In genomic region chr19:3500429-3501101, GRCh38 we compare ENCODE assay signal across 1 cellular context.
TF ChIP-seq lines count a peak whose summit lies in the region.

DOHH (minus strand) TSS chr19:3500674; CDS start chr19:3496814, 3,860 bp downstream.

TF ChIP-seq in HepG2, 621 proteins besides CTCF, POLR2A, EP300 and RAD21 (continued from another document and continues in another):
- TF ChIP-seq SNAPC4 (CRISPR knock-in tag; IDR thresholded peaks at IDR 0.05) = peak; percentile 73; the same call in 1 of the 2 replicates
- TF ChIP-seq EZH2 (conservative IDR thresholded peaks at IDR 0.05; ENCODE audit: low read depth, low read length) = no peak
- no peak for TF ChIP-seq HNRNPH1 (optimal IDR thresholded peaks at IDR 0.05; ENCODE audit: low read depth, low read length)
- TF ChIP-seq ZFP36L2 (CRISPR knock-in tag; IDR thresholded peaks at IDR 0.05) = no peak
- no peak for TF ChIP-seq ZNF850 (CRISPR knock-in tag; conservative IDR thresholded peaks at IDR 0.05)
- TF ChIP-seq STAT5B (CRISPR knock-in tag; IDR thresholded peaks at IDR 0.05) = no peak
- peak; percentile 96 for TF ChIP-seq ZNF101 (CRISPR knock-in tag; IDR thresholded peaks at IDR 0.05; ENCODE audit: borderline replicate concordance, low read depth)
- no peak for TF ChIP-seq ATAD3A (CRISPR knock-in tag; IDR thresholded peaks at IDR 0.05)
- peak; percentile 84; the same call in 1 of the 2 replicates for TF ChIP-seq ZSCAN21 (CRISPR knock-in tag; IDR thresholded peaks at IDR 0.05; ENCODE audit: borderline replicate concordance)
- peak; percentile 67 for TF ChIP-seq ZSCAN25 (CRISPR knock-in tag; IDR thresholded peaks at IDR 0.05)
- TF ChIP-seq JUND (CRISPR knock-in tag; IDR thresholded peaks at IDR 0.05) = peak; percentile 27; the same call in 1 of the 2 replicates
- no peak for TF ChIP-seq NFAT5 (CRISPR knock-in tag; IDR thresholded peaks at IDR 0.05)
- peak; percentile 94 for TF ChIP-seq RAD51 (IDR thresholded peaks at IDR 0.05; ENCODE audit: borderline replicate concordance)
- TF ChIP-seq GMEB2 (CRISPR knock-in tag; IDR thresholded peaks at IDR 0.05; ENCODE audit: low read depth) = no peak
- TF ChIP-seq TFE3 (CRISPR knock-in tag; IDR thresholded peaks at IDR 0.05) = peak; percentile 87; the same call in 1 of the 2 replicates
- peak; percentile 55 for TF ChIP-seq HNRNPLL (IDR thresholded peaks at IDR 0.05; ENCODE audit: low read depth, low read length, poor library complexity, severe bottlenecking)
- TF ChIP-seq ZNF512B (CRISPR knock-in tag; IDR thresholded peaks at IDR 0.05; ENCODE audit: borderline replicate concordance) = no peak
- no peak for TF ChIP-seq ZNF12 (CRISPR knock-in tag; IDR thresholded peaks at IDR 0.05)
- 0 out of 2 replicates have a peak, but pooled peaks have one; percentile 25 for TF ChIP-seq NCOA2 (CRISPR knock-in tag; IDR thresholded peaks at IDR 0.05)
- peak; percentile 66 for TF ChIP-seq UBTF (CRISPR knock-in tag; IDR thresholded peaks at IDR 0.05)
- TF ChIP-seq SP1 (IDR thresholded peaks at IDR 0.05) = no peak
- TF ChIP-seq SP1 (CRISPR knock-in tag; IDR thresholded peaks at IDR 0.05) = peak; percentile 60
- peak; percentile 94 for TF ChIP-seq CENPT (CRISPR knock-in tag; IDR thresholded peaks at IDR 0.05; ENCODE audit: low read depth)
- TF ChIP-seq RFXAP (CRISPR knock-in tag; IDR thresholded peaks at IDR 0.05; ENCODE audit: borderline replicate concordance) = peak; percentile 97
- TF ChIP-seq MTA1 (CRISPR knock-in tag; IDR thresholded peaks at IDR 0.05; ENCODE audit: borderline replicate concordance) = 0 out of 2 replicates have a peak, but pooled peaks have one; percentile 63
